ENCODE assay signal across 9 cellular contexts in genomic region chr14:74941676-74942097, GRCh38. TPM values are rescaled to one million over a fixed set of nuclear protein-coding genes. Genes with fewer than 3 reads are reported as not detected.
DNase-seq lines count a peak whose midpoint lies in the region; ATAC-seq and TF ChIP-seq lines count a peak whose summit lies in the region.
"Had no signal": no experiment of that assay in that cellular context is flagged by ENCODE, and none has a peak within 500 bp of the region (broad histone marks: within the 10 kb centered on the region; RNA-seq: fewer than 3 reads in every experiment).

No MANE protein-coding gene starts in this region.

- DNase-seq in GM13977 (ENCODE audit: low spot score) (peak; percentile 71), superior temporal gyrus (ENCODE audit: extremely low spot score) (peak; percentile 78), NCI-H1105 (lab: John Stamatoyannopoulos, UW) (no peak), epidermal melanocyte (ENCODE audit: insufficient read length, low spot score) (no peak)
- DNase-seq in activated CD4-positive, alpha-beta T cell treated with anti-CD3 and anti-CD28 coated beads, Interleukin-2, amount 50 U/mL, for 24 hours (ENCODE audit: low read depth in 1 of 2, low spot score in 1 of 2): peak; percentile 19 to 56
- DNase-seq in natural killer cell treated with Interleukin-12 subunit alpha and Interleukin-12 subunit beta and Interleukin-15 and Interleukin-18, amount 100 ng/mL, for 72 hours (ENCODE audit: low spot score): peak; percentile 72

- peaks cover 24 to 35% of the 10 kb centered on the region in 2 donors for H3K4me1 ChIP-seq in duodenal mucosa (ENCODE audit: control insufficient read depth in 1 of 2, insufficient read depth in 2 of 2, low read length in 2 of 2)

- no peaks in the 10 kb centered on the region for H3K36me3 Mint-ChIP-seq in natural killer cell treated with Interleukin-12 subunit alpha and Interleukin-12 subunit beta and Interleukin-15 and Interleukin-18, amount 100 ng/mL, for 72 hours

- H3K9me3 ChIP-seq in duodenal mucosa (ENCODE audit: control insufficient read depth in 1 of 2, low read length in 2 of 2): peaks cover 0 to 5% of the 10 kb centered on the region in 2 donors

- peak; percentile 43 for ATAC-seq in HG03521 (IDR thresholded peaks at IDR 0.05; ENCODE audit: unreplicated experiment)
- peak; percentile 74 to 79 for ATAC-seq in natural killer cell treated with Interleukin-12 subunit alpha and Interleukin-12 subunit beta and Interleukin-15 and Interleukin-18, amount 100 ng/mL, for 72 hours

- H3K4me3 ChIP-seq in duodenal mucosa (ENCODE audit: low read depth in 1 of 2, low read length in 2 of 2): peak overlapping the region; percentile 13 to 46

- in situ Hi-C loops in GM13977 (cut with MboI; ENCODE audit: low pct_unique_long_range_greater_than_20kb, low sequenced_read_pairs, unreplicated experiment): no loop called here

- H3K4me3 Mint-ChIP-seq in natural killer cell treated with Interleukin-12 subunit alpha and Interleukin-12 subunit beta and Interleukin-15 and Interleukin-18, amount 100 ng/mL, for 72 hours: peak overlapping the region; percentile 79

- peak overlapping the region; percentile 87 to 94 for H3K27ac Mint-ChIP-seq in natural killer cell treated with Interleukin-12 subunit alpha and Interleukin-12 subunit beta and Interleukin-15 and Interleukin-18, amount 100 ng/mL, for 72 hours

- peaks cover 27 to 38% of the 10 kb centered on the region in 2 donors for H3K4me1 Mint-ChIP-seq in natural killer cell treated with Interleukin-12 subunit alpha and Interleukin-12 subunit beta and Interleukin-15 and Interleukin-18, amount 100 ng/mL, for 72 hours (ENCODE audit: low read depth in 2 of 2)

- H3K27ac ChIP-seq in duodenal mucosa (ENCODE audit: low read depth, low read length): peak overlapping the region; percentile 28
- H3K27ac ChIP-seq: KMS-11 had no signal

- H3K27me3 ChIP-seq in duodenal mucosa (ENCODE audit: control insufficient read depth in 1 of 2, insufficient read depth in 2 of 2, low read length in 2 of 2): no peaks in the 10 kb centered on the region

- H3K9ac ChIP-seq in duodenal mucosa (ENCODE audit: low read depth in 1 of 2, low read length in 2 of 2): peak overlapping the region; percentile 45 to 63
- H3K9ac ChIP-seq: KMS-11 had no signal

- no peak for TF ChIP-seq CTCF in GM13977 (IDR thresholded peaks at IDR 0.05; ENCODE audit: extremely low read depth, insufficient read depth, missing control alignments)

- H3K27me3 Mint-ChIP-seq in natural killer cell treated with Interleukin-12 subunit alpha and Interleukin-12 subunit beta and Interleukin-15 and Interleukin-18, amount 100 ng/mL, for 72 hours: no peaks in the 10 kb centered on the region

- H3K9me3 Mint-ChIP-seq in natural killer cell treated with Interleukin-12 subunit alpha and Interleukin-12 subunit beta and Interleukin-15 and Interleukin-18, amount 100 ng/mL, for 72 hours: no peaks in the 10 kb centered on the region

- H3K36me3 ChIP-seq in duodenal mucosa (ENCODE audit: control insufficient read depth in 1 of 2, insufficient read depth in 2 of 2, low read length in 2 of 2): no peaks in the 10 kb centered on the region

RNA-seq across cellular contexts. Expression of gene PGF, which starts 13.7 kb away (rescaled TPM):
- total RNA-seq in natural killer cell treated with Interleukin-12 subunit alpha and Interleukin-12 subunit beta and Interleukin-15 and Interleukin-18, amount 100 ng/mL, for 72 hours: not detected

RNA-seq across cellular contexts. Expression of gene RPS6KL1, which starts 18.6 kb away (rescaled TPM):
- total RNA-seq in natural killer cell treated with Interleukin-12 subunit alpha and Interleukin-12 subunit beta and Interleukin-15 and Interleukin-18, amount 100 ng/mL, for 72 hours: 10 to 100 TPM; 10.0 to 12.8 TPM

RNA-seq across cellular contexts. Expression of gene DLST, which starts 60.0 kb away (rescaled TPM):
- 100 to 1,000 TPM; 127 to 136 TPM for total RNA-seq in natural killer cell treated with Interleukin-12 subunit alpha and Interleukin-12 subunit beta and Interleukin-15 and Interleukin-18, amount 100 ng/mL, for 72 hours

Comparison
In these comparisons a context has a peak if more than half of its experiments do, and no peak if none do; other contexts are left out.
1. DNase-seq: peak in GM13977 (single experiment), activated CD4-positive, alpha-beta T cell treated with anti-CD3 and anti-CD28 coated beads, Interleukin-2, amount 50 U/mL, for 24 hours (2 of 2), natural killer cell treated with Interleukin-12 subunit alpha and Interleukin-12 subunit beta and Interleukin-15 and Interleukin-18, amount 100 ng/mL, for 72 hours (single experiment) and superior temporal gyrus (single experiment); none in NCI-H1105 (single experiment) and epidermal melanocyte (single experiment).